Comparison of ENCODE assay signal across 8 cellular contexts in genomic region chr21:39867198-39867650, GRCh38. TPM values are rescaled to one million over a fixed set of nuclear protein-coding genes. Genes with fewer than 3 reads are reported as not detected.
DNase-seq lines count a peak whose midpoint lies in the region; ATAC-seq and TF ChIP-seq lines count a peak whose summit lies in the region.

PCP4 (plus strand) TSS chr21:39867438; CDS start chr21:39867502, 64 bp downstream.

- no peak within 1 kb of the TSS for H4K5ac ChIP-seq in IMR-90 (ENCODE audit: low read depth, low read length)

- dilution Hi-C loops in IMR-90 (cut with HindIII; ENCODE audit: low sequenced_read_pairs, unreplicated experiment) (no loop called here), mammary epithelial cell (cut with HindIII; ENCODE audit: low sequenced_read_pairs) (loop anchor here (10.0 kb wide), 1 partner anchor 258 kb away; no protein-coding TSS in a partner anchor)

- no peak for ATAC-seq in IMR-90 (ENCODE audit: low read depth)
- ATAC-seq in PC-3 = peak; percentile 65
- peak; percentile 67 for ATAC-seq in left colon
- ATAC-seq in HG03039 (IDR thresholded peaks at IDR 0.05; ENCODE audit: unreplicated experiment) = no peak

- H3K4me2 ChIP-seq in IMR-90 (ENCODE audit: low read depth, low read length) = no peak within 1 kb of the TSS
- H3K4me2 ChIP-seq in PC-3 (ENCODE audit: low read length) = peak within 1 kb of the TSS; percentile 20; the same call in 1 of the 2 replicates
- H3K4me2 ChIP-seq in mammary epithelial cell (ENCODE audit: insufficient read depth, low read depth, low read length) = no peak within 1 kb of the TSS

- no peak within 1 kb of the TSS for H3K18ac ChIP-seq in IMR-90 (ENCODE audit: low read depth, low read length)

- H3K9me1 ChIP-seq in IMR-90 (ENCODE audit: insufficient read depth, low read length) = no peaks in the 10 kb centered on the region

- CTCF ChIA-PET in IMR-90 (lab: Yijun Ruan, JAX) = interaction anchor here (0.6 to 1.2 kb wide), 2 partner anchors 351 to 1256 kb away, joined by 3 to 4 read pairs; no protein-coding TSS in a partner anchor
- CTCF ChIA-PET in PC-3 (lab: Charles Lee) = interaction anchor here (0.7 to 0.8 kb wide), 3 partner anchors 23 to 1743 kb away, joined by 3 to 6 read pairs (median 4); no protein-coding TSS in a partner anchor
- CTCF ChIA-PET in mammary epithelial cell (lab: Charles Lee; ENCODE audit: low non-redundant PET) = interaction anchor here (0.6 to 0.7 kb wide), 2 partner anchors 374 to 1081 kb away, joined by 5 to 9 read pairs; no protein-coding TSS in a partner anchor

- no peak within 1 kb of the TSS for H2BK5ac ChIP-seq in IMR-90 (ENCODE audit: low read depth, low read length, poor library complexity, severe bottlenecking)

- H3K79me2 ChIP-seq in PC-3 (ENCODE audit: low read length) (no peaks in the 10 kb centered on the region), mammary epithelial cell (ENCODE audit: insufficient read depth, low read length) (no peaks in the 10 kb centered on the region)

- H3K9ac ChIP-seq in IMR-90 (ENCODE audit: low read depth, low read length) = no peak within 1 kb of the TSS
- H3K9ac ChIP-seq in PC-3 (ENCODE audit: low read length) = no peak within 1 kb of the TSS
- no peak within 1 kb of the TSS for H3K9ac ChIP-seq in mammary epithelial cell (ENCODE audit: insufficient read depth, low read length)

- no peak within 1 kb of the TSS for H4K91ac ChIP-seq in IMR-90 (ENCODE audit: insufficient read depth, low read depth, low read length)

- H4K8ac ChIP-seq in IMR-90 (ENCODE audit: low read depth in 2 of 2, low read length in 2 of 2) = no peak within 1 kb of the TSS

- H2AFZ ChIP-seq in IMR-90 (replicated peaks; ENCODE audit: low read length, poor library complexity) (no peak within 1 kb of the TSS), PC-3 (ENCODE audit: low read length) (0 out of 2 replicates have a peak within 1 kb of the TSS, but pooled peaks have one; percentile 37), mammary epithelial cell (ENCODE audit: low read depth, low read length) (no peak within 1 kb of the TSS)

- H4K20me1 ChIP-seq in IMR-90 (ENCODE audit: insufficient read depth, low read length) (no peaks in the 10 kb centered on the region), PC-3 (ENCODE audit: low read length) (no peaks in the 10 kb centered on the region), mammary epithelial cell (ENCODE audit: insufficient read depth, low read length) (no peaks in the 10 kb centered on the region)

- BruUV-seq in IMR-90 (replicated peaks; lab: Mats Ljungman, UMichigan) (no TSS peak), PC-3 (replicated peaks; lab: Mats Ljungman, UMichigan) (no TSS peak), mammary epithelial cell (replicated peaks; lab: Mats Ljungman, UMichigan) (no TSS peak)

- H2BK20ac ChIP-seq in IMR-90 (ENCODE audit: low read depth, low read length) = no peak within 1 kb of the TSS

- H2AK5ac ChIP-seq in IMR-90 (ENCODE audit: low read depth, low read length) = no peak within 1 kb of the TSS

- H3K79me1 ChIP-seq in IMR-90 (ENCODE audit: low read depth in 1 of 2, low read length in 2 of 2) = no peaks in the 10 kb centered on the region

- no peak within 1 kb of the TSS for H2AK9ac ChIP-seq in IMR-90 (replicated peaks; ENCODE audit: low read depth, low read length, poor library complexity)

- no peak within 1 kb of the TSS for H3K56ac ChIP-seq in IMR-90 (ENCODE audit: extremely low read depth, insufficient read depth, low read length)

- H3K4ac ChIP-seq in IMR-90 (ENCODE audit: low read depth, low read length) = no peak within 1 kb of the TSS

- H2BK15ac ChIP-seq in IMR-90 (ENCODE audit: low read depth, low read length) = no peak within 1 kb of the TSS

- no peaks in the 10 kb centered on the region for H3K27me3 ChIP-seq in IMR-90 (ENCODE audit: control insufficient read depth, insufficient read depth, low read length)
- peaks cover 23% of the 10 kb centered on the region for H3K27me3 ChIP-seq in PC-3 (ENCODE audit: low read length)
- H3K27me3 ChIP-seq in mammary epithelial cell (ENCODE audit: insufficient read depth, low read length) = peaks cover 4% of the 10 kb centered on the region

- no peaks in the 10 kb centered on the region for H3F3A ChIP-seq in PC-3 (ENCODE audit: low read length, unreplicated experiment)

- TF ChIP-seq CTCF in IMR-90 (conservative IDR thresholded peaks at IDR 0.05; ENCODE audit: low read depth, low read length) (peak; percentile 47), PC-3 (conservative IDR thresholded peaks at IDR 0.05; ENCODE audit: low read depth, low read length) (peak; percentile 89), mammary epithelial cell (conservative IDR thresholded peaks at IDR 0.05 in 1 of 2, IDR thresholded peaks at IDR 0.05 in 1 of 2; ENCODE audit: extremely low read depth in 1 of 2, insufficient read depth in 1 of 2, low read depth in 1 of 2, low read length in 2 of 2) (peak; percentile 91 to 95)

- no peak within 1 kb of the TSS for H3K14ac ChIP-seq in IMR-90 (replicated peaks; ENCODE audit: low read depth, low read length)

- H3K9me3 ChIP-seq in IMR-90 (ENCODE audit: control insufficient read depth, insufficient read depth, low read length) (peaks cover 24% of the 10 kb centered on the region), PC-3 (ENCODE audit: low read length) (no peaks in the 10 kb centered on the region), mammary epithelial cell (replicated peaks; ENCODE audit: insufficient read depth, low read length) (no peaks in the 10 kb centered on the region)

- in situ Hi-C loops in IMR-90 (cut with MboI; ENCODE audit: low sequenced_read_pairs) (no loop called here), mammary epithelial cell (cut with MboI; ENCODE audit: low sequenced_read_pairs in 2 of 2) (loop anchor here in 1 of 2 donors (25.0 kb wide), 1 partner anchor 245 kb away; no protein-coding TSS in a partner anchor)

- H3K9me2 ChIP-seq in PC-3 (replicated peaks; ENCODE audit: low read length) = no peaks in the 10 kb centered on the region

- TF ChIP-seq RAD21 in IMR-90 (IDR thresholded peaks at IDR 0.05; ENCODE audit: low read length) = peak; percentile 38

- no peak within 1 kb of the TSS for H2BK120ac ChIP-seq in IMR-90 (ENCODE audit: low read depth, low read length)

- H3K4me3 ChIP-seq in IMR-90 (ENCODE audit: insufficient read depth, low read depth, low read length) (no peak within 1 kb of the TSS), PC-3 (ENCODE audit: low read length) (no peak within 1 kb of the TSS), mammary epithelial cell (replicated peaks in 1 of 3; ENCODE audit: insufficient read depth in 1 of 3, low read depth in 2 of 3, low read length in 3 of 3) (no peak within 1 kb of the TSS)

- no peaks in the 10 kb centered on the region for H3K36me3 ChIP-seq in IMR-90 (ENCODE audit: control insufficient read depth, insufficient read depth, low read length)
- H3K36me3 ChIP-seq in PC-3 (ENCODE audit: low read depth, low read length) = no peaks in the 10 kb centered on the region
- no peaks in the 10 kb centered on the region for H3K36me3 ChIP-seq in mammary epithelial cell (ENCODE audit: insufficient read depth, low read length)

- H3K4me1 ChIP-seq in IMR-90 (ENCODE audit: control insufficient read depth, insufficient read depth, low read length) (no peaks in the 10 kb centered on the region), PC-3 (ENCODE audit: insufficient read depth, low read length) (no peaks in the 10 kb centered on the region), mammary epithelial cell (ENCODE audit: insufficient read depth, low read length) (no peaks in the 10 kb centered on the region)

- no peak within 1 kb of the TSS for H3K23ac ChIP-seq in IMR-90 (ENCODE audit: low read depth, low read length)

- no peak for TF ChIP-seq POLR2A in IMR-90 (IDR thresholded peaks at IDR 0.05; ENCODE audit: low read depth, low read length)

- DNase-seq in Daoy (ENCODE audit: low read depth) (peak; percentile 61), IMR-90 (no peak), PC-3 (peak; percentile 74), mammary epithelial cell (peak; percentile 42), left colon (peak; percentile 49 to 61), NCI-H446 treated with DMSO at 0.1 percent for 48 hours (lab: John Stamatoyannopoulos, UW) (no peak)
- peak; percentile 5 to 22 (median 10) for DNase-seq in stimulated activated CD4-positive, alpha-beta T cell treated with anti-CD3 and anti-CD28 coated beads, TNF-alpha, amount 100 ng/mL, for 48 hours (ENCODE audit: low read depth in 3 of 3)

- H3K27ac ChIP-seq in IMR-90 (ENCODE audit: insufficient read depth, low read length) (no peak within 1 kb of the TSS), PC-3 (ENCODE audit: low read length) (no peak within 1 kb of the TSS), mammary epithelial cell (ENCODE audit: insufficient read depth, low read depth, low read length) (no peak within 1 kb of the TSS)

- intact Hi-C loops in IMR-90 (cut with micrococcal nuclease) = no loop called here
- intact Hi-C loops in PC-3 (cut with micrococcal nuclease) = no loop called here
- intact Hi-C loops in mammary epithelial cell (cut with micrococcal nuclease) = loop anchor here (1.0 to 10.0 kb wide), 4 partner anchors 82 to 1268 kb away; no protein-coding TSS in a partner anchor
- intact Hi-C loops in left colon (cut with DNase I, micrococcal nuclease) = loop anchor here (5.0 to 10.0 kb wide), 2 partner anchors 255 to 258 kb away; no protein-coding TSS in a partner anchor

- 11% methylated on average over 7 of the region's 14 CpGs; no CpG with 5 or more reads in 1 of the 2 experiments for WGBS in IMR-90 (ENCODE audit: extremely low coverage in 2 of 2, insufficient read length in 1 of 2), 2 experiments
- 7% methylated on average over 11 of the region's 14 CpGs for WGBS in mammary epithelial cell (ENCODE audit: low coverage, missing lambda C conversion rate)

- POLR2A ChIA-PET in IMR-90 (lab: Charles Lee; ENCODE audit: unreplicated experiment) (no interaction called here), PC-3 (lab: Charles Lee; ENCODE audit: unreplicated experiment) (no interaction called here)

TF ChIP-seq in IMR-90, 13 proteins besides CTCF, POLR2A, EP300 and RAD21:
- no peak for TF ChIP-seq RFX5 (IDR thresholded peaks at IDR 0.05; ENCODE audit: low read depth, low read length)
- peak; percentile 36; the same call in 1 of the 2 replicates for TF ChIP-seq SMC3 (IDR thresholded peaks at IDR 0.05; ENCODE audit: low read depth, low read length)

RNA-seq across cellular contexts. Expression of gene PCP4, which starts in this region (rescaled TPM):
- not detected in 2 replicates for total RNA-seq in Daoy (2014; rRNA removed; shearing (Covaris generic))
- total RNA-seq in IMR-90 (2012; rRNA removed) (not detected in 2 replicates), PC-3 (2014; rRNA removed) (not detected in 2 replicates), mammary epithelial cell (not detected), left colon (1 to 10 TPM in 1 of 2 donors, under 1 TPM in 1; 0.64 to 6.5 TPM)
- polyA plus RNA-seq in IMR-90 (2012; rRNA removed) (not detected in 2 replicates), mammary epithelial cell (not detected)
- polyA plus RNA-seq in IMR-90 (2012; cell fraction: cytosol; rRNA removed) = not detected in 2 replicates
- polyA plus RNA-seq in IMR-90 (2012; cell fraction: nucleus; rRNA removed; ENCODE audit: low replicate concordance) = not detected in 2 replicates
- not detected for polyA minus RNA-seq in mammary epithelial cell

Comparison
In these comparisons a context has a peak if more than half of its experiments do, and no peak if none do; other contexts are left out.
1. Peak in DNase-seq in Daoy; RNA of the gene not detected or under 1 TPM.
2. Peak in DNase-seq, ATAC-seq and H3K4me2 ChIP-seq in PC-3; RNA of the gene not detected or under 1 TPM.
3. Peak in DNase-seq in mammary epithelial cell; RNA of the gene not detected or under 1 TPM.
4. DNase-seq: peak in left colon (2 of 2) and stimulated activated CD4-positive, alpha-beta T cell treated with anti-CD3 and anti-CD28 coated beads, TNF-alpha, amount 100 ng/mL, for 48 hours (3 of 3); none in IMR-90 (single experiment) and NCI-H446 treated with DMSO at 0.1 percent for 48 hours (single experiment).
5. intact Hi-C loops: an anchor here in mammary epithelial cell (1.0 to 10.0 kb wide) and left colon (5.0 to 10.0 kb wide); none called in IMR-90 and PC-3.
6. Peak in every context shown above with its lines, with median percentiles within 50 percentile points of each other: CTCF ChIP-seq.